ENCODE assay signal across 18 cellular contexts in genomic region chr6:87658516-87658915, GRCh38.
"Had no signal": no experiment of that assay in that cellular context is flagged by ENCODE, and none has a peak within 500 bp of the region (broad histone marks: within the 10 kb centered on the region; RNA-seq: fewer than 3 reads in every experiment).

No MANE protein-coding gene starts in this region.

- DNase-seq: activated B cell treated with CpG ODN at 0.5 μM for 24 hours; activated CD4-positive, alpha-beta T cell treated with anti-CD3 and anti-CD28 coated beads, Interleukin-2, amount 10 ng/mL, durations not matched to agents 7 days and 5 days; activated T-cell treated with anti-CD3 and anti-CD28 coated beads for 4 hours; amniotic stem cell; brain microvascular endothelial cell; dorsolateral prefrontal cortex; foreskin melanocyte; lower lobe of right lung; natural killer cell; nucleus accumbens; stomach; T-helper 2 cell had no signal

- H3K27ac Mint-ChIP-seq: activated B cell treated with CpG ODN at 0.5 μM for 24 hours; activated naive CD4-positive, alpha-beta T cell treated with anti-CD3 and anti-CD28 coated beads, Interleukin-2, amount 50 U/mL, for 24 hours; natural killer cell had no signal

- H3K27me3 ChIP-seq: brain microvascular endothelial cell, dorsolateral prefrontal cortex, stomach, tibial nerve had no signal

- H3K27me3 Mint-ChIP-seq: activated B cell treated with CpG ODN at 0.5 μM for 24 hours; activated CD4-positive, alpha-beta T cell treated with anti-CD3 and anti-CD28 coated beads, Interleukin-2, amount 10 ng/mL, durations not matched to agents 7 days and 5 days; activated naive CD4-positive, alpha-beta T cell treated with anti-CD3 and anti-CD28 coated beads, Interleukin-2, amount 50 U/mL, for 24 hours; activated T-helper 17 cell treated with anti-CD3 and anti-CD28 coated beads, Interleukin-2, amount 50 U/mL, for 72 hours had no signal

- H3K36me3 ChIP-seq: brain microvascular endothelial cell had no signal

- FAIRE-seq: TTC549 had no signal

- H3K4me3 ChIP-seq: dorsolateral prefrontal cortex, lower lobe of right lung, skin epidermis, stomach, tibial nerve had no signal

- H3K9me3 ChIP-seq: lower lobe of right lung, stomach, tibial nerve had no signal

- ATAC-seq: activated T-helper 17 cell treated with anti-CD3 and anti-CD28 coated beads, Interleukin-2, amount 50 U/mL, for 72 hours; lower lobe of right lung; natural killer cell; SK-N-SH treated with all-trans-retinoic acid at 6 μM for 48 hours had no signal

- H3K4me3 Mint-ChIP-seq: activated B cell treated with CpG ODN at 0.5 μM for 24 hours; activated CD4-positive, alpha-beta T cell treated with anti-CD3 and anti-CD28 coated beads, Interleukin-2, amount 10 ng/mL, durations not matched to agents 7 days and 5 days; activated naive CD4-positive, alpha-beta T cell treated with anti-CD3 and anti-CD28 coated beads, Interleukin-2, amount 50 U/mL, for 24 hours; activated T-helper 17 cell treated with anti-CD3 and anti-CD28 coated beads, Interleukin-2, amount 50 U/mL, for 72 hours; natural killer cell had no signal

- H3K9me3 Mint-ChIP-seq: activated B cell treated with CpG ODN at 0.5 μM for 24 hours; activated CD4-positive, alpha-beta T cell treated with anti-CD3 and anti-CD28 coated beads, Interleukin-2, amount 10 ng/mL, durations not matched to agents 7 days and 5 days; activated naive CD4-positive, alpha-beta T cell treated with anti-CD3 and anti-CD28 coated beads, Interleukin-2, amount 50 U/mL, for 24 hours; activated T-helper 17 cell treated with anti-CD3 and anti-CD28 coated beads, Interleukin-2, amount 50 U/mL, for 72 hours; natural killer cell had no signal

- H3K27ac ChIP-seq: brain microvascular endothelial cell, dorsolateral prefrontal cortex, lower lobe of right lung, skin epidermis, tibial nerve had no signal
